12 cellular contexts compared by ENCODE assay signal in the genomic region with DNA sequence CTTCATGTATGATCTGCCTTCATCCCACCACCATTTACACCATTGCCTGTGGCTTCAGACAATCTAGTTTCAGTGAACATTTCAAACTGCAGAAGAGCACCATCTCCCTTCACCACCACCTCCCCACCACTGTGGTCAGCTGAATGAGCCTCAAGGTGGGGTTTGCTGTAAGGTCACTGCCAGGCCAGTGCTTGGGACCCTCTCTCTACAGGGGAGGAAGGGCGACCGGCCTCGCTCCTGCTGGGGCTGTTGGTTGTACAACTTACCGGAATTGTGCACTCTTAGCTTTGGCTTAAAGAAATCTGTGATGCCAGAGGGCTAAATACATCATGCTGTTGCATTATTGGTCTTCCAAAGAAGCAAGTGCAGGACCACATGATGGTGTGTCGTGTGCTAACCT. TPM values are rescaled to one million over a fixed set of nuclear protein-coding genes. Genes with fewer than 3 reads are reported as not detected.
DNase-seq lines count a peak whose midpoint lies in the region; ATAC-seq and TF ChIP-seq lines count a peak whose summit lies in the region.
"Had no signal": no experiment of that assay in that cellular context is flagged by ENCODE, and none has a peak within 500 bp of the region (broad histone marks: within the 10 kb centered on the region; RNA-seq: fewer than 3 reads in every experiment).

No MANE protein-coding gene starts in this region.

- peaks cover 16 to 20% of the 10 kb centered on the region in 2 donors for H3K36me3 Mint-ChIP-seq in CD14-positive monocyte
- peaks cover 59% of the 10 kb centered on the region for H3K36me3 Mint-ChIP-seq in brain
- H3K36me3 Mint-ChIP-seq in natural killer cell treated with Interleukin-12 subunit alpha and Interleukin-12 subunit beta and Interleukin-15 and Interleukin-18, amount 100 ng/mL, for 72 hours: peaks cover under 1% of the 10 kb centered on the region

- no peak overlapping the region for H3K4me3 ChIP-seq in HUES64 (ENCODE audit: low read length)
- H3K4me3 ChIP-seq in MM.1S (ENCODE audit: low read length): no peak overlapping the region
- H3K4me3 ChIP-seq: prostate gland, suprapubic skin had no signal

- WGBS in HUES64: 94% methylated on average over 5 of the region's 5 CpGs

- H3K4me1 ChIP-seq in HUES64 (ENCODE audit: insufficient read depth, low read length) (peaks cover 20% of the 10 kb centered on the region), MM.1S (ENCODE audit: low read length) (no peaks in the 10 kb centered on the region)
- H3K4me1 ChIP-seq: prostate gland had no signal

- peak overlapping the region; percentile 67; the same call in 1 of the 2 replicates for H3K27ac ChIP-seq in HUES64 (ENCODE audit: low read depth, low read length)
- no peak overlapping the region for H3K27ac ChIP-seq in MM.1S (ENCODE audit: low read length)

- H3K9me3 Mint-ChIP-seq in CD14-positive monocyte (peaks cover 2 to 10% (median 4%) of the 10 kb centered on the region in 7 donors), brain (peaks cover 0 to 4% (median 1%) of the 10 kb centered on the region in 5 experiments)
- no peaks in the 10 kb centered on the region for H3K9me3 Mint-ChIP-seq in natural killer cell treated with Interleukin-12 subunit alpha and Interleukin-12 subunit beta and Interleukin-15 and Interleukin-18, amount 100 ng/mL, for 72 hours

- no peak for DNase-seq in CD14-positive monocyte (ENCODE audit: low spot score)
- DNase-seq in natural killer cell treated with Interleukin-12 subunit alpha and Interleukin-12 subunit beta and Interleukin-15 and Interleukin-18, amount 100 ng/mL, for 72 hours (ENCODE audit: low spot score): no peak
- DNase-seq in kidney tubule cell (ENCODE audit: low spot score): no peak
- no peak for DNase-seq in MM.1S
- no peak for DNase-seq in SK-N-DZ (ENCODE audit: low spot score)
- DNase-seq: Karpas-422, midbrain had no signal

- no peak for ATAC-seq in natural killer cell treated with Interleukin-12 subunit alpha and Interleukin-12 subunit beta and Interleukin-15 and Interleukin-18, amount 100 ng/mL, for 72 hours
- ATAC-seq in HG02981 (IDR thresholded peaks at IDR 0.05; ENCODE audit: unreplicated experiment): no peak

- H3K9me2 ChIP-seq in MM.1S (replicated peaks; ENCODE audit: insufficient read depth, low read length): no peaks in the 10 kb centered on the region

- intact Hi-C loops in CD14-positive monocyte (cut with micrococcal nuclease): no loop called here

- H3K9me3 ChIP-seq in HUES64 (ENCODE audit: insufficient read depth, low read depth, low read length): no peaks in the 10 kb centered on the region
- no peaks in the 10 kb centered on the region; the same call in 1 of the 2 replicates for H3K9me3 ChIP-seq in MM.1S (replicated peaks; ENCODE audit: insufficient read depth, low read length)
- H3K9me3 ChIP-seq: prostate gland, suprapubic skin had no signal

- H3K27me3 ChIP-seq in HUES64 (ENCODE audit: insufficient read depth, low read length) (no peaks in the 10 kb centered on the region), MM.1S (replicated peaks; ENCODE audit: insufficient read depth, low read length) (no peaks in the 10 kb centered on the region)
- H3K27me3 ChIP-seq: suprapubic skin had no signal

- H3K79me2 ChIP-seq in MM.1S (ENCODE audit: low read length): no peaks in the 10 kb centered on the region

- H2AFZ ChIP-seq in MM.1S (ENCODE audit: low read length): no peak overlapping the region

- TF ChIP-seq CTCF in CD14-positive monocyte (IDR thresholded peaks at IDR 0.05) (no peak), brain (conservative IDR thresholded peaks at IDR 0.05) (no peak), MM.1S (IDR thresholded peaks at IDR 0.05; ENCODE audit: low read length) (no peak)

- peaks cover 0 to 3% (median 0%) of the 10 kb centered on the region in 3 donors for H3K27me3 Mint-ChIP-seq in CD14-positive monocyte (ENCODE audit: low read depth in 3 of 3)
- no peaks in the 10 kb centered on the region for H3K27me3 Mint-ChIP-seq in brain
- no peaks in the 10 kb centered on the region for H3K27me3 Mint-ChIP-seq in natural killer cell treated with Interleukin-12 subunit alpha and Interleukin-12 subunit beta and Interleukin-15 and Interleukin-18, amount 100 ng/mL, for 72 hours

- no peaks in the 10 kb centered on the region for H3F3A ChIP-seq in MM.1S (ENCODE audit: insufficient read depth, low read length)

- H3K4me1 Mint-ChIP-seq in CD14-positive monocyte: peaks cover 45% of the 10 kb centered on the region
- H3K4me1 Mint-ChIP-seq in brain: peaks cover 57% of the 10 kb centered on the region
- H3K4me1 Mint-ChIP-seq in natural killer cell treated with Interleukin-12 subunit alpha and Interleukin-12 subunit beta and Interleukin-15 and Interleukin-18, amount 100 ng/mL, for 72 hours (ENCODE audit: low read depth in 2 of 2): peaks cover 43 to 77% of the 10 kb centered on the region in 2 donors

- no peaks in the 10 kb centered on the region for H4K20me1 ChIP-seq in MM.1S (ENCODE audit: insufficient read depth, low read length)

- H3K9ac ChIP-seq in HUES64 (ENCODE audit: low read depth, low read length) (no peak overlapping the region), MM.1S (ENCODE audit: low read length) (no peak overlapping the region)

- H3K4me3 Mint-ChIP-seq in CD14-positive monocyte (peak overlapping the region in 1 of 2 donors; percentile 4), brain (peak overlapping the region in 3 of 5 experiments; percentile 3 to 32 (median 26))
- peak overlapping the region; percentile 79 for H3K4me3 Mint-ChIP-seq in natural killer cell treated with Interleukin-12 subunit alpha and Interleukin-12 subunit beta and Interleukin-15 and Interleukin-18, amount 100 ng/mL, for 72 hours

- no peak overlapping the region for H3K4me2 ChIP-seq in MM.1S (ENCODE audit: low read depth, low read length)

- H3K27ac Mint-ChIP-seq in CD14-positive monocyte (peak overlapping the region in 6 of 7 donors; percentile 2 to 90 (median 70)), brain (peak overlapping the region; percentile 33 to 96 (median 94))
- H3K27ac Mint-ChIP-seq in natural killer cell treated with Interleukin-12 subunit alpha and Interleukin-12 subunit beta and Interleukin-15 and Interleukin-18, amount 100 ng/mL, for 72 hours: peak overlapping the region; percentile 94 to 99

- H3K36me3 ChIP-seq in HUES64 (ENCODE audit: insufficient read depth, low read length) (peaks cover 32% of the 10 kb centered on the region), MM.1S (replicated peaks; ENCODE audit: insufficient read depth, low read length) (no peaks in the 10 kb centered on the region)
- H3K36me3 ChIP-seq: prostate gland, suprapubic skin had no signal

RNA-seq across cellular contexts. Expression of gene PFKP, which starts 26.6 kb away (rescaled TPM):
- polyA plus RNA-seq in CD14-positive monocyte: 1 to 10 TPM; 6.5 to 8.1 TPM
- polyA plus RNA-seq in HUES64 (2013, experiment 1 of 2): 50.0 TPM
- 53.7 TPM for polyA plus RNA-seq in HUES64 (2013, experiment 2 of 2)
- 167 TPM for polyA plus RNA-seq in brain (ENCODE audit: insufficient read depth, low read depth, low replicate concordance)
- 100 to 1,000 TPM; 199 to 239 TPM for total RNA-seq in natural killer cell treated with Interleukin-12 subunit alpha and Interleukin-12 subunit beta and Interleukin-15 and Interleukin-18, amount 100 ng/mL, for 72 hours
- polyA plus RNA-seq in SK-N-DZ (2014; cell fraction: cytosol; rRNA removed): 93.0 and 106 TPM in 2 replicates
- polyA plus RNA-seq in SK-N-DZ (2014; cell fraction: nucleus; rRNA removed): 133 and 134 TPM in 2 replicates

Comparison
In these comparisons a context has a peak if more than half of its experiments do, and no peak if none do; other contexts are left out.
1. RNA of gene PFKP, which starts 26.6 kb away (polyA plus RNA-seq): 167 TPM in brain (single experiment); 6.5 to 8.1 TPM in CD14-positive monocyte; every median in the first group is over 10 times any median in the second.
2. Peak in every context shown above with its lines, with median percentiles within 50 percentile points of each other: H3K27ac Mint-ChIP-seq.